10 cellular contexts compared by ENCODE assay signal in the genomic region with DNA sequence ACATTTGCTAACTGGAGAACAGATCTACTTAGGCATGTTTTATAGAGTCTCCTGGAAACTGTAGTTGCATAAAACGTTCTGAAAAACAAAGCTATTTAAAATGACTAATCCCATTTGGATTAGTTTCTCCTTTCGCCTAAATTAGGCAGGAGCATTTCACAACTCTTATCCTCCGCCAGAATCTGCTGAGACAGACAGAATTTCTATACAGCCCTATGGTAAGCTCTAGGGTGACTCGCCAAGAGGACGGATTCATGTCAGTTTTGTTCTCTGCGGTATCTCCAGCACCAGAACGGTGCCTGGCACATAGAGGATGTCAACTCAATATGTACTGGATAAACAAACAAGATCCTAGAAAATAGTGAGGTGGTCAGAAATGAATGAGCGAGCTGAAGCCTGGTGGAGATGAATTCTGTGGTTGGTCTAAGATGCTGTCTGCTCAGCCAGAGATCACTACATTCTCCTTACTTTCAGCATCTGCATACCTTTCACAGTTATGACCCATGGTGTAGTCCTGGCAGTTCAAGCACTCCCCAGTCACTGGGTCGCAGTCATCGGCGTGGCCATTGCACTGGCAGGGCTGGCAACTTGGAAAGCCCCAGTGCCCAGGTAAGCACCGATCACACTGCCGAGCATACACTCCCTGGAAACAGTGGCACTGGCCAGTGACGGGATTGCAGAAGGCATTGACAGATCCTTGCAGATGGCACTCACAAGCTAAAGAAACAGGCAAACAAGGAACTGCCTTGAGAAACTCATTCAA. TPM values are rescaled to one million over a fixed set of nuclear protein-coding genes. Genes with fewer than 3 reads are reported as not detected.
DNase-seq lines count a peak whose midpoint lies in the region; ATAC-seq, FAIRE-seq and TF ChIP-seq lines count a peak whose summit lies in the region.
"Had no signal": no experiment of that assay in that cellular context is flagged by ENCODE, and none has a peak within 500 bp of the region (broad histone marks: within the 10 kb centered on the region; RNA-seq: fewer than 3 reads in every experiment).

No MANE protein-coding gene starts in this region.

- H3K9me3 ChIP-seq in adipocyte (ENCODE audit: control insufficient read depth, low read length) (no peaks in the 10 kb centered on the region), gastrocnemius medialis (no peaks in the 10 kb centered on the region)
- H3K9me3 ChIP-seq: Caco-2 had no signal

- TF ChIP-seq POLR2A in gastrocnemius medialis (IDR thresholded peaks at IDR 0.05) = no peak

- peaks cover 81% of the 10 kb centered on the region for H3K36me3 ChIP-seq in adipocyte (ENCODE audit: control insufficient read depth, insufficient read depth, low read length, severe bottlenecking)
- no peaks in the 10 kb centered on the region for H3K36me3 ChIP-seq in gastrocnemius medialis

- no peak for FAIRE-seq in GM19239 (lab: Jason Lieb, UNC)

- DNase-seq in Daoy (ENCODE audit: low read depth) (peak; percentile 54), adipocyte (ENCODE audit: low read depth) (peak; percentile 78), foreskin fibroblast (peak; percentile 83 to 88), gastrocnemius medialis (peak in 1 of 2 donors; percentile 24), AML-193 (lab: John Stamatoyannopoulos, UW) (no peak), GM19239 (ENCODE audit: insufficient read length, low spot score) (no peak), OCI-M2 (lab: John Stamatoyannopoulos, UW; ENCODE audit: unreplicated experiment) (no peak), GM19240 (ENCODE audit: insufficient read length, low spot score) (no peak)
- DNase-seq: Caco-2 had no signal

- H3K4me1 ChIP-seq in adipocyte (ENCODE audit: control insufficient read depth, insufficient read depth, low read length) (peaks cover 56% of the 10 kb centered on the region), gastrocnemius medialis (peaks cover 3 to 4% of the 10 kb centered on the region in 2 donors)

- peak overlapping the region; percentile 85 for H3K9ac ChIP-seq in adipocyte (ENCODE audit: low read length)

- TF ChIP-seq CTCF in foreskin fibroblast (IDR thresholded peaks at IDR 0.05; ENCODE audit: low read depth, low read length) (no peak), gastrocnemius medialis (IDR thresholded peaks at IDR 0.05 in 4 of 5, conservative IDR thresholded peaks at IDR 0.05 in 1 of 5) (no peak)

- in situ Hi-C loops in gastrocnemius medialis (cut with MboI; ENCODE audit: low sequenced_read_pairs in 4 of 4) = no loop called here

- H3K27ac ChIP-seq in gastrocnemius medialis = peak overlapping the region in 3 of 4 donors; percentile 45 to 63 (median 59)

- no peaks in the 10 kb centered on the region for H3K27me3 ChIP-seq in adipocyte (replicated peaks; ENCODE audit: control insufficient read depth, insufficient read depth, low read length)
- H3K27me3 ChIP-seq in gastrocnemius medialis = peaks cover 6 to 7% (median 7%) of the 10 kb centered on the region in 3 donors

- intact Hi-C loops in gastrocnemius medialis (cut with DNase I; ENCODE audit: low total_unique reads) = no loop called here

- H3K4me3 ChIP-seq in adipocyte (ENCODE audit: low read length) = peak overlapping the region; percentile 9
- no peak overlapping the region for H3K4me3 ChIP-seq in foreskin fibroblast (ENCODE audit: low read depth in 1 of 2, low read length in 2 of 2)
- H3K4me3 ChIP-seq in gastrocnemius medialis = no peak overlapping the region

- peak; percentile 53 to 59 for ATAC-seq in gastrocnemius medialis

RNA-seq across cellular contexts. Expression of gene LAMB1, which starts 44.0 kb away (rescaled TPM):
- total RNA-seq in Daoy (2014; rRNA removed; shearing (Covaris generic)) = 157 and 179 TPM in 2 replicates
- total RNA-seq in gastrocnemius medialis = 10 to 100 TPM; 14.5 to 56.6 (median 29.8) TPM
- total RNA-seq: T-helper 1 cell treated with Interleukin-12 subunit alpha and Interleukin-12 subunit beta and Interleukin-4 antibody, amounts not matched to agents 30 ng/mL and 1 ng/mL, for 36 hours had no signal

Comparison
In these comparisons a context has a peak if more than half of its experiments do, and no peak if none do; other contexts are left out.
1. DNase-seq: peak in Daoy (single experiment), adipocyte (single experiment) and foreskin fibroblast (2 of 2); none in AML-193 (0 of 2), GM19239 (single experiment), OCI-M2 (single experiment) and GM19240 (single experiment).